ENCODE assay signal across 7 cellular contexts in genomic region chr5:168528521-168529360, GRCh38. TPM values are rescaled to one million over a fixed set of nuclear protein-coding genes. Genes with fewer than 3 reads are reported as not detected.
A peak's percentile ranks its signal among the peaks of the same experiment; 100 is the strongest.
DNase-seq lines count a peak whose midpoint lies in the region; ATAC-seq and TF ChIP-seq lines count a peak whose summit lies in the region.

FBLL1 (plus strand) TSS chr5:168529305; CDS start chr5:168529505, 200 bp downstream.

- peak within 1 kb of the TSS; percentile 66 for H3K9ac ChIP-seq in NT2/D1 (ENCODE audit: insufficient read length, low read depth)

- no peak for TF ChIP-seq CTCF in GM23338 (conservative IDR thresholded peaks at IDR 0.05; ENCODE audit: low read depth in 2 of 2)
- no peak for TF ChIP-seq CTCF in breast epithelium (IDR thresholded peaks at IDR 0.05)
- no peak for TF ChIP-seq CTCF in left lung (IDR thresholded peaks at IDR 0.05)

- H3K4me1 ChIP-seq in GM23338 (ENCODE audit: insufficient read depth) (peaks cover 21% of the 10 kb centered on the region), NT2/D1 (ENCODE audit: insufficient read depth, insufficient read length) (no peaks in the 10 kb centered on the region), breast epithelium (no peaks in the 10 kb centered on the region), left lung (no peaks in the 10 kb centered on the region)

- TF ChIP-seq POLR2A in breast epithelium (IDR thresholded peaks at IDR 0.05): no peak

- H2AFZ ChIP-seq in GM23338: peak within 1 kb of the TSS; percentile 90

- 0 out of 2 replicates have a peak, but pooled peaks cover 5% of the 10 kb centered on the region for H3K9me3 ChIP-seq in NT2/D1 (ENCODE audit: insufficient read depth, low read length)
- peaks cover 0 to 5% of the 10 kb centered on the region in 2 donors for H3K9me3 ChIP-seq in breast epithelium
- H3K9me3 ChIP-seq in left lung: no peaks in the 10 kb centered on the region

- ATAC-seq in GM23338 (peak; percentile 77), left lung (peak; percentile 56), GM18520 (IDR thresholded peaks at IDR 0.05; ENCODE audit: unreplicated experiment) (no peak)
- peak; percentile 8 for ATAC-seq in stimulated activated memory B cell treated with anti-CD40 and anti-IgM and Interleukin-4, amounts not matched to agents 10 μg/mL and 1 μg/mL and 100 μg/mL, for 72 hours

- intact Hi-C loops in breast epithelium (cut with DNase I; ENCODE audit: low total_unique reads): no loop called here
- intact Hi-C loops in left lung (cut with DNase I): no loop called here

- peaks cover 12% of the 10 kb centered on the region for H3K36me3 Mint-ChIP-seq in GM23338 (ENCODE audit: low read depth)
- peaks cover 6% of the 10 kb centered on the region for H3K36me3 Mint-ChIP-seq in stimulated activated memory B cell treated with anti-CD40 and anti-IgM and Interleukin-4, amounts not matched to agents 10 μg/mL and 1 μg/mL and 100 μg/mL, for 72 hours

- H3K4me2 ChIP-seq in GM23338: peak within 1 kb of the TSS; percentile 79

- H3K4me3 Mint-ChIP-seq in GM23338: peak within 1 kb of the TSS; percentile 83
- peak within 1 kb of the TSS; percentile 83 for H3K4me3 Mint-ChIP-seq in stimulated activated memory B cell treated with anti-CD40 and anti-IgM and Interleukin-4, amounts not matched to agents 10 μg/mL and 1 μg/mL and 100 μg/mL, for 72 hours

- H3K36me3 ChIP-seq in GM23338 (ENCODE audit: insufficient read depth) (no peaks in the 10 kb centered on the region; the same call in 1 of the 2 replicates), NT2/D1 (ENCODE audit: insufficient read depth, insufficient read length, low read length) (no peaks in the 10 kb centered on the region), breast epithelium (no peaks in the 10 kb centered on the region), left lung (no peaks in the 10 kb centered on the region)

- peaks cover 35% of the 10 kb centered on the region; the same call in 2 of the 3 replicates for H3K4me1 Mint-ChIP-seq in GM23338
- H3K4me1 Mint-ChIP-seq in stimulated activated memory B cell treated with anti-CD40 and anti-IgM and Interleukin-4, amounts not matched to agents 10 μg/mL and 1 μg/mL and 100 μg/mL, for 72 hours: peaks cover 15% of the 10 kb centered on the region

- H3K27ac ChIP-seq in GM23338 (ENCODE audit: low read depth) (no peak within 1 kb of the TSS), breast epithelium (no peak within 1 kb of the TSS), left lung (no peak within 1 kb of the TSS)

- H3K79me2 ChIP-seq in GM23338 (replicated peaks; ENCODE audit: insufficient read depth): no peaks in the 10 kb centered on the region

- H3K27ac Mint-ChIP-seq in GM23338: no peak within 1 kb of the TSS
- H3K27ac Mint-ChIP-seq in stimulated activated memory B cell treated with anti-CD40 and anti-IgM and Interleukin-4, amounts not matched to agents 10 μg/mL and 1 μg/mL and 100 μg/mL, for 72 hours: no peak within 1 kb of the TSS

- peaks cover 12% of the 10 kb centered on the region; the same call in 2 of the 3 replicates for H3K9me3 Mint-ChIP-seq in GM23338
- peaks cover 4% of the 10 kb centered on the region for H3K9me3 Mint-ChIP-seq in stimulated activated memory B cell treated with anti-CD40 and anti-IgM and Interleukin-4, amounts not matched to agents 10 μg/mL and 1 μg/mL and 100 μg/mL, for 72 hours

- peak; percentile 93 for DNase-seq in GM23338 (ENCODE audit: low spot score)
- DNase-seq in NT2/D1 (ENCODE audit: low read depth, low spot score): no peak
- DNase-seq in breast epithelium (ENCODE audit: low spot score in 2 of 2): no peak
- DNase-seq in left lung: no peak
- DNase-seq in hippocampal formation (lab: John Stamatoyannopoulos, UW): no peak

- H4K20me1 ChIP-seq in GM23338 (replicated peaks; ENCODE audit: insufficient read depth): peaks cover 10% of the 10 kb centered on the region

- H3K27me3 ChIP-seq in GM23338 (ENCODE audit: insufficient read depth) (peaks cover 26% of the 10 kb centered on the region), NT2/D1 (ENCODE audit: insufficient read depth, insufficient read length) (peaks cover 10% of the 10 kb centered on the region), breast epithelium (peaks cover 0 to 4% of the 10 kb centered on the region in 2 donors), left lung (peaks cover 31 to 58% of the 10 kb centered on the region in 2 donors)

- 0 out of 2 replicates have a peak, but pooled peaks cover 7% of the 10 kb centered on the region for H3F3A ChIP-seq in GM23338 (replicated peaks; ENCODE audit: low read depth)

- no peaks in the 10 kb centered on the region for H3K9me2 ChIP-seq in GM23338 (ENCODE audit: insufficient read depth)

- H3K4me3 ChIP-seq in GM23338: peak within 1 kb of the TSS; percentile 56
- H3K4me3 ChIP-seq in NT2/D1 (ENCODE audit: insufficient read length, low read depth): peak within 1 kb of the TSS; percentile 30
- H3K4me3 ChIP-seq in breast epithelium: peak within 1 kb of the TSS; percentile 40 to 76 (median 60)
- peak within 1 kb of the TSS; percentile 19 to 27 for H3K4me3 ChIP-seq in left lung

- H3K27me3 Mint-ChIP-seq in GM23338 (ENCODE audit: insufficient read depth, low read depth, poor library complexity): peaks cover 27% of the 10 kb centered on the region
- H3K27me3 Mint-ChIP-seq in stimulated activated memory B cell treated with anti-CD40 and anti-IgM and Interleukin-4, amounts not matched to agents 10 μg/mL and 1 μg/mL and 100 μg/mL, for 72 hours: peaks cover 44% of the 10 kb centered on the region

TF ChIP-seq in GM23338, 12 proteins besides CTCF, POLR2A, EP300 and RAD21:
- TF ChIP-seq CREB1 (CRISPR knock-in tag; IDR thresholded peaks at IDR 0.05; ENCODE audit: low read depth) (peak; percentile 54; the same call in 1 of the 2 replicates), REST (IDR thresholded peaks at IDR 0.05; ENCODE audit: unreplicated experiment) (peak; percentile 93), POLR2AphosphoS5 (IDR thresholded peaks at IDR 0.05; ENCODE audit: low read depth) (peak; percentile 49; the same call in 1 of the 2 replicates), JUNB (IDR thresholded peaks at IDR 0.05; ENCODE audit: unreplicated experiment) (no peak), STAT1 (IDR thresholded peaks at IDR 0.05; ENCODE audit: unreplicated experiment) (no peak), EZH2phosphoT487 (IDR thresholded peaks at IDR 0.05; ENCODE audit: unreplicated experiment) (no peak), ZNF331 (CRISPR knock-in tag; IDR thresholded peaks at IDR 0.05; ENCODE audit: low read depth) (peak; percentile 31; the same call in 1 of the 2 replicates)
- TF ChIP-seq, protein P1, sequence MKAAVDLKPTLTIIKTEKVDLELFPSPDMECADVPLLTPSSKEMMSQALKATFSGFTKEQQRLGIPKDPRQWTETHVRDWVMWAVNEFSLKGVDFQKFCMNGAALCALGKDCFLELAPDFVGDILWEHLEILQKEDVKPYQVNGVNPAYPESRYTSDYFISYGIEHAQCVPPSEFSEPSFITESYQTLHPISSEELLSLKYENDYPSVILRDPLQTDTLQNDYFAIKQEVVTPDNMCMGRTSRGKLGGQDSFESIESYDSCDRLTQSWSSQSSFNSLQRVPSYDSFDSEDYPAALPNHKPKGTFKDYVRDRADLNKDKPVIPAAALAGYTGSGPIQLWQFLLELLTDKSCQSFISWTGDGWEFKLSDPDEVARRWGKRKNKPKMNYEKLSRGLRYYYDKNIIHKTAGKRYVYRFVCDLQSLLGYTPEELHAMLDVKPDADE (IDR thresholded peaks at IDR 0.05): no peak
TF ChIP-seq in GM23338: peak in this region for 4.

RNA-seq across cellular contexts. Expression of gene FBLL1, which starts in this region (rescaled TPM):
- total RNA-seq in GM23338 (2014; rRNA removed; shearing (Covaris generic)): 6.0 and 7.1 TPM in 2 replicates
- polyA plus RNA-seq in GM23338 (2016; fragmentation: Nextera tagmentation; extraction: Ambion mirVana): 2.3 and 4.3 TPM in 2 replicates
- total RNA-seq in breast epithelium (1 to 10 TPM in 1 of 3 donors, under 1 TPM in 2; 0.32 to 1.6 (median 0.33) TPM), left lung (not detected)

Comparison
In these comparisons a context has a peak if more than half of its experiments do, and no peak if none do; other contexts are left out.
1. Peak in ATAC-seq and H3K4me3 ChIP-seq in left lung; RNA of the gene not detected or under 1 TPM.